ENCODE assay signal across 7 cellular contexts in genomic region chr14:22319526-22320352, GRCh38.
DNase-seq lines count a peak whose midpoint lies in the region; ATAC-seq and TF ChIP-seq lines count a peak whose summit lies in the region.

No MANE protein-coding gene starts in this region.

- RAD21 ChIA-PET in HCT116 (lab: Charles Lee; ENCODE audit: low non-redundant PET in 1 of 2, low total read pairs in 2 of 2, uncharacterized antibody in 2 of 2, unreplicated experiment in 2 of 2), result interaction anchor here (1.7 to 2.0 kb wide), 2 partner anchors 14 to 55 kb away, joined by 3 to 13 read pairs (median 11); no protein-coding TSS in a partner anchor

- intact Hi-C loops in HCT116 (cut with micrococcal nuclease), result loop anchor here (1.0 kb wide), 1 partner anchor 56 kb away; no protein-coding TSS in a partner anchor
- intact Hi-C loops in ascending aorta (cut with DNase I), result loop anchor here (1.0 to 10.0 kb wide), 3 partner anchors 56 to 235 kb away; no protein-coding TSS in a partner anchor
- intact Hi-C loops in right cardiac atrium (cut with DNase I), result loop anchor here in 1 of 4 donors (5.0 kb wide), 1 partner anchor 53 kb away; no protein-coding TSS in a partner anchor

- no peaks in the 10 kb centered on the region for H4K20me1 ChIP-seq in DND-41 (ENCODE audit: insufficient read depth, low read length)
- no peaks in the 10 kb centered on the region for H4K20me1 ChIP-seq in HCT116 (ENCODE audit: insufficient read depth)

- H3K9ac ChIP-seq in DND-41 (ENCODE audit: low read depth, low read length) (no peak overlapping the region), HCT116 (ENCODE audit: low read length) (no peak overlapping the region)

- TF ChIP-seq CTCF in DND-41 (IDR thresholded peaks at IDR 0.05; ENCODE audit: borderline replicate concordance, extremely low read depth, low read length, poor library complexity, severe bottlenecking), result peak; percentile 76
- TF ChIP-seq CTCF in HCT116 (IDR thresholded peaks at IDR 0.05 in 2 of 3, conservative IDR thresholded peaks at IDR 0.05 in 1 of 3; ENCODE audit: borderline replicate concordance in 1 of 3, insufficient read depth in 1 of 3, low read depth in 2 of 3, low read length in 2 of 3), result peak; percentile 60 to 79 (median 68); a peak in 5 of 6 replicates
- TF ChIP-seq CTCF in ascending aorta (IDR thresholded peaks at IDR 0.05), result peak; percentile 48 to 70 (median 64)

- H3K9me2 ChIP-seq in HCT116 (ENCODE audit: insufficient read depth), result no peaks in the 10 kb centered on the region; the same call in 1 of the 2 replicates

- no peaks in the 10 kb centered on the region for H3K79me2 ChIP-seq in DND-41 (ENCODE audit: insufficient read depth, low read length)
- H3K79me2 ChIP-seq in HCT116 (ENCODE audit: insufficient read depth, low read length), result no peaks in the 10 kb centered on the region

- no peaks in the 10 kb centered on the region for H3K4me1 ChIP-seq in DND-41 (ENCODE audit: insufficient read depth, low read length)
- no peaks in the 10 kb centered on the region for H3K4me1 ChIP-seq in HCT116 (ENCODE audit: control insufficient read depth in 1 of 2, insufficient read depth in 2 of 2, low read length in 2 of 2)
- no peaks in the 10 kb centered on the region for H3K4me1 ChIP-seq in ascending aorta
- H3K4me1 ChIP-seq in right cardiac atrium (ENCODE audit: control insufficient read depth, insufficient read depth, low read length), result no peaks in the 10 kb centered on the region

- H3K4me3 ChIP-seq in DND-41 (ENCODE audit: low read depth in 1 of 2, low read length in 2 of 2) (no peak overlapping the region), HCT116 (replicated peaks in 1 of 2; ENCODE audit: low read depth in 1 of 2, low read length in 2 of 2) (no peak overlapping the region), ascending aorta (no peak overlapping the region), right cardiac atrium (ENCODE audit: low read length) (no peak overlapping the region)

- H3K36me3 ChIP-seq in DND-41 (ENCODE audit: insufficient read depth, low read length), result no peaks in the 10 kb centered on the region
- no peaks in the 10 kb centered on the region for H3K36me3 ChIP-seq in HCT116 (ENCODE audit: control insufficient read depth in 1 of 2, insufficient read depth in 2 of 2, low read length in 2 of 2)
- no peaks in the 10 kb centered on the region for H3K36me3 ChIP-seq in ascending aorta

- DNase-seq in DND-41 (peak; percentile 45), HCT116 (ENCODE audit: low read depth, low spot score) (peak; percentile 53), NCI-H748 treated with DMSO at 0.1 percent for 48 hours (lab: John Stamatoyannopoulos, UW) (peak; percentile 22), ascending aorta (ENCODE audit: low spot score in 2 of 2) (peak in 1 of 2 donors; percentile 73), right cardiac atrium (peak in 2 of 3 donors; percentile 31 to 67), smooth muscle cell of the brain vasculature (ENCODE audit: low read depth, low spot score) (peak; percentile 62)

- H3K27ac ChIP-seq in DND-41 (ENCODE audit: low read length) (no peak overlapping the region), HCT116 (ENCODE audit: low read depth, low read length) (no peak overlapping the region), ascending aorta (no peak overlapping the region), right cardiac atrium (ENCODE audit: low read length) (no peak overlapping the region)

- H2AFZ ChIP-seq in DND-41 (ENCODE audit: low read depth, low read length), result no peak overlapping the region
- H2AFZ ChIP-seq in HCT116 (ENCODE audit: low read depth, low read length, poor library complexity, severe bottlenecking), result no peak overlapping the region

- peak; percentile 63 for TF ChIP-seq RAD21 in HCT116 (IDR thresholded peaks at IDR 0.05; ENCODE audit: low read depth)

- H3K9me3 ChIP-seq in DND-41 (ENCODE audit: insufficient read depth, low read length, severe bottlenecking) (no peaks in the 10 kb centered on the region), HCT116 (ENCODE audit: control insufficient read depth in 1 of 2, insufficient read depth in 1 of 2, low read depth in 1 of 2, low read length in 2 of 2) (no peaks in the 10 kb centered on the region), ascending aorta (no peaks in the 10 kb centered on the region), right cardiac atrium (ENCODE audit: control insufficient read depth, low read length) (no peaks in the 10 kb centered on the region)

- BruUV-seq in HCT116 (replicated peaks; lab: Mats Ljungman, UMichigan), result no TSS peak

- POLR2A ChIA-PET in HCT116 (lab: Charles Lee), result no interaction called here

- CTCF ChIA-PET in HCT116 (lab: Charles Lee), result interaction anchor here (0.8 to 5.8 kb wide), 23 partner anchors 10 to 402 kb away, joined by 3 to 113 read pairs (median 5); no protein-coding TSS in a partner anchor

- H3K4me2 ChIP-seq in DND-41 (ENCODE audit: insufficient read depth, low read length) (no peak overlapping the region), HCT116 (ENCODE audit: low read length) (no peak overlapping the region)

- WGBS in right cardiac atrium, result 32% methylated on average over 4 of the region's 4 CpGs

- TF ChIP-seq POLR2A in HCT116 (IDR thresholded peaks at IDR 0.05; ENCODE audit: borderline replicate concordance, extremely low read depth, insufficient read depth, insufficient read length), result no peak

- ATAC-seq in DND-41 (ENCODE audit: insufficient read depth, low read depth) (peak; percentile 68; the same call in 2 of the 3 replicates), HCT116 (peak; percentile 93), right cardiac atrium (peak in 1 of 2 donors; percentile 59), HG03378 (IDR thresholded peaks at IDR 0.05; ENCODE audit: unreplicated experiment) (no peak)

- H3K27me3 ChIP-seq in DND-41 (ENCODE audit: insufficient read depth, low read length, poor library complexity), result no peaks in the 10 kb centered on the region
- H3K27me3 ChIP-seq in HCT116 (ENCODE audit: insufficient read depth, low read length), result peaks cover 50% of the 10 kb centered on the region
- H3K27me3 ChIP-seq in ascending aorta, result no peaks in the 10 kb centered on the region
- H3K27me3 ChIP-seq in right cardiac atrium (ENCODE audit: control insufficient read depth, insufficient read depth), result no peaks in the 10 kb centered on the region

TF ChIP-seq in HCT116, 20 proteins besides CTCF, POLR2A, EP300 and RAD21 (continues in another document):
- TF ChIP-seq, protein P1, sequence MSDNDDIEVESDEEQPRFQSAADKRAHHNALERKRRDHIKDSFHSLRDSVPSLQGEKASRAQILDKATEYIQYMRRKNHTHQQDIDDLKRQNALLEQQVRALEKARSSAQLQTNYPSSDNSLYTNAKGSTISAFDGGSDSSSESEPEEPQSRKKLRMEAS (IDR thresholded peaks at IDR 0.05), result no peak
- TF ChIP-seq ATF3 (IDR thresholded peaks at IDR 0.05), result no peak
- no peak for TF ChIP-seq ZBTB33 (IDR thresholded peaks at IDR 0.05; ENCODE audit: extremely low read depth, insufficient replicate concordance, low read length)
- TF ChIP-seq SP1 (IDR thresholded peaks at IDR 0.05; ENCODE audit: low read depth), result no peak
- no peak for TF ChIP-seq JUND (IDR thresholded peaks at IDR 0.05)
- no peak for TF ChIP-seq CBX3 (IDR thresholded peaks at IDR 0.05; ENCODE audit: low read depth)
- TF ChIP-seq EGR1 (IDR thresholded peaks at IDR 0.05; ENCODE audit: low read depth), result no peak
- no peak for TF ChIP-seq POLR2AphosphoS5 (IDR thresholded peaks at IDR 0.05; ENCODE audit: low read depth, low read length)
- no peak for TF ChIP-seq CEBPB (IDR thresholded peaks at IDR 0.05; ENCODE audit: low read depth)
- no peak for TF ChIP-seq SRF (IDR thresholded peaks at IDR 0.05; ENCODE audit: low read depth)
- TF ChIP-seq SIN3A (IDR thresholded peaks at IDR 0.05; ENCODE audit: low read depth), result no peak
- TF ChIP-seq ZNF274 (IDR thresholded peaks at IDR 0.05; ENCODE audit: low read depth, low read length), result no peak
- TF ChIP-seq ZFX (IDR thresholded peaks at IDR 0.05), result no peak
- TF ChIP-seq EZH2 (IDR thresholded peaks at IDR 0.05), result no peak
- no peak for TF ChIP-seq TCF7L2 (IDR thresholded peaks at IDR 0.05; ENCODE audit: borderline replicate concordance, extremely low read depth, insufficient read depth, insufficient read length)
- TF ChIP-seq EZH2phosphoT487 (IDR thresholded peaks at IDR 0.05; ENCODE audit: borderline replicate concordance), result no peak
- no peak for TF ChIP-seq YY1 (IDR thresholded peaks at IDR 0.05; ENCODE audit: extremely low read depth, insufficient replicate concordance, low read depth, low read length)
